Comparison of ENCODE assay signal across 8 cellular contexts in genomic region chr22:30968924-30969531, GRCh38. TPM values are rescaled to one million over a fixed set of nuclear protein-coding genes. Genes with fewer than 3 reads are reported as not detected.
DNase-seq lines count a peak whose midpoint lies in the region; ATAC-seq and TF ChIP-seq lines count a peak whose summit lies in the region.

TUG1 (plus strand) TSS chr22:30969265.

- H3K4me1 ChIP-seq in OCI-LY7 (ENCODE audit: insufficient read depth, low read length, poor library complexity, severe bottlenecking): peaks cover 60% of the 10 kb centered on the region

- peak within 1 kb of the TSS; percentile 57 for H2AFZ ChIP-seq in OCI-LY7 (ENCODE audit: low read length)

- intact Hi-C loops in OCI-LY7 (cut with micrococcal nuclease; ENCODE audit: unreplicated experiment): loop anchor here (1.0 kb wide), 2 partner anchors 111 to 115 kb away; no protein-coding TSS in a partner anchor

- H3K9me2 ChIP-seq in OCI-LY7 (ENCODE audit: insufficient read depth, low read length): no peaks in the 10 kb centered on the region

- no peak for TF ChIP-seq CTCF in OCI-LY7 (conservative IDR thresholded peaks at IDR 0.05; ENCODE audit: low read length)

- H3K36me3 ChIP-seq in OCI-LY7 (ENCODE audit: insufficient read depth, low read length): peaks cover 57% of the 10 kb centered on the region

- peak within 1 kb of the TSS; percentile 88 for H3K27ac ChIP-seq in OCI-LY7 (ENCODE audit: low read depth, low read length, poor library complexity, severe bottlenecking)

- peak; percentile 82 for ATAC-seq in GM21526 (IDR thresholded peaks at IDR 0.05; ENCODE audit: low FRiP score, unreplicated experiment)

- H3K4me3 ChIP-seq in OCI-LY7 (ENCODE audit: low read depth, low read length, poor library complexity, severe bottlenecking): peak within 1 kb of the TSS; percentile 81

- H3K4me2 ChIP-seq in OCI-LY7 (ENCODE audit: low read length): peak within 1 kb of the TSS; percentile 86

- peaks cover 43% of the 10 kb centered on the region for H4K20me1 ChIP-seq in OCI-LY7 (ENCODE audit: insufficient read depth, low read length)

- H3K9me3 ChIP-seq in OCI-LY7 (ENCODE audit: low read length): no peaks in the 10 kb centered on the region

- POLR2A ChIA-PET in OCI-LY7 (lab: Charles Lee): interaction anchor here (0.6 to 2.0 kb wide), 7 partner anchors 11 to 321 kb away, joined by 3 to 7 read pairs (median 4); no protein-coding TSS in a partner anchor

- CTCF ChIA-PET in OCI-LY7 (lab: Charles Lee; ENCODE audit: unreplicated experiment): no interaction called here

- no TSS peak for BruUV-seq in OCI-LY7 (replicated peaks; lab: Mats Ljungman, UMichigan)

- peaks cover 89% of the 10 kb centered on the region for H3K79me2 ChIP-seq in OCI-LY7 (ENCODE audit: insufficient read depth, low read depth, low read length)

- DNase-seq in D341Med (ENCODE audit: low spot score) (peak; percentile 99), HuH-7.5 (ENCODE audit: low spot score) (peak; percentile 99), OCI-LY7 (ENCODE audit: low spot score) (peak; percentile 98), activated T-cell treated with anti-CD3 and anti-CD28 coated beads for 24 hours (ENCODE audit: low read depth) (peak; percentile 94), epidermal melanocyte (ENCODE audit: insufficient read length, low spot score) (peak; percentile 99), middle frontal gyrus (ENCODE audit: extremely low spot score, low spot score) (peak; percentile 94)
- DNase-seq in stimulated activated CD8-positive, alpha-beta memory T cell treated with anti-CD3 and anti-CD28 coated beads, Interleukin-2, amount 100 ng/mL, for 48 hours (ENCODE audit: low read depth in 2 of 2): peak; percentile 91 to 94

RNA-seq across cellular contexts. Expression of gene TUG1, which starts in this region (rescaled TPM):
- total RNA-seq in OCI-LY7 (2014; rRNA removed; shearing (Covaris generic)): 60.1 and 70.3 TPM in 2 replicates
- total RNA-seq in OCI-LY7 (2022): 109 and 127 TPM in 2 replicates

Comparison
In these comparisons a context has a peak if more than half of its experiments do, and no peak if none do; other contexts are left out.
1. Peak in every context shown above with its lines: DNase-seq, ATAC-seq, H3K4me3 ChIP-seq and H3K27ac ChIP-seq.